ENCODE assay signal across 25 cellular contexts in genomic region chr5:169421677-169422076, GRCh38.
"Had no signal": no experiment of that assay in that cellular context is flagged by ENCODE, and none has a peak within 500 bp of the region (broad histone marks: within the 10 kb centered on the region; RNA-seq: fewer than 3 reads in every experiment).

No MANE protein-coding gene starts in this region.

- H3K9me3 Mint-ChIP-seq: activated naive CD8-positive, alpha-beta T cell treated with anti-CD3 and anti-CD28 coated beads for 36 hours; central memory CD8-positive, alpha-beta T cell; mesothelial cell of epicardium had no signal

- H3K4me1 Mint-ChIP-seq: activated naive CD8-positive, alpha-beta T cell treated with anti-CD3 and anti-CD28 coated beads for 36 hours; central memory CD8-positive, alpha-beta T cell; immature natural killer cell; mesothelial cell of epicardium; naive B cell had no signal

- H3K36me3 ChIP-seq: esophagus muscularis mucosa, neutrophil, right lobe of liver had no signal

- DNase-seq: activated CD4-positive, alpha-beta T cell treated with anti-CD3 and anti-CD28 coated beads for 4 hours; activated CD4-positive, alpha-beta T cell treated with anti-CD3 and anti-CD28 coated beads, Interleukin-2, amount 50 U/mL, for 4 hours; activated CD8-positive, alpha-beta memory T cell treated with anti-CD3 and anti-CD28 coated beads for 24 hours; activated effector memory CD4-positive, alpha-beta T cell treated with Interleukin-2 at 50 U/mL for 16 hours; activated naive CD4-positive, alpha-beta T cell treated with Interleukin-2 at 50 U/mL for 16 hours; activated naive CD8-positive, alpha-beta T cell treated with anti-CD3 and anti-CD28 coated beads for 36 hours; dermis blood vessel endothelial cell; effector CD4-positive, alpha-beta T cell; head of caudate nucleus; hypothalamus; immature natural killer cell; naive B cell; nephron progenitor cell; right lobe of liver; stimulated activated CD4-positive, alpha-beta T cell treated with anti-CD3 and anti-CD28 coated beads, Interleukin-12 subunit alpha, Interleukin-12 subunit beta, amount 100 ng/mL, for 4 hours; stimulated activated CD4-positive, alpha-beta T cell treated with anti-CD3 and anti-CD28 coated beads, Interleukin-4, amount 100 ng/mL, for 1 hour; stimulated activated naive CD8-positive, alpha-beta T cell treated with anti-CD3 and anti-CD28 coated beads, Interleukin-15, Interleukin-2, amounts not matched to agents 100 U/mL and 50 U/mL, for 24 hours; testis; trophoblast cell had no signal

- H3K9me3 ChIP-seq: esophagus muscularis mucosa, neutrophil, right lobe of liver, testis had no signal

- H3K27me3 ChIP-seq: esophagus muscularis mucosa, neutrophil, right lobe of liver, testis had no signal

- H3K4me3 Mint-ChIP-seq: activated naive CD8-positive, alpha-beta T cell treated with anti-CD3 and anti-CD28 coated beads for 36 hours; central memory CD8-positive, alpha-beta T cell; immature natural killer cell; mesothelial cell of epicardium; naive B cell; nephron progenitor cell had no signal

- H3K4me3 ChIP-seq: esophagus muscularis mucosa, right lobe of liver, skin epidermis, testis had no signal

- H3K27me3 Mint-ChIP-seq: activated naive CD8-positive, alpha-beta T cell treated with anti-CD3 and anti-CD28 coated beads for 36 hours had no signal

- H3K36me3 Mint-ChIP-seq: activated naive CD8-positive, alpha-beta T cell treated with anti-CD3 and anti-CD28 coated beads for 36 hours; immature natural killer cell; mesothelial cell of epicardium; naive B cell had no signal

- H3K27ac ChIP-seq: esophagus muscularis mucosa, neutrophil, right lobe of liver, skin epidermis, testis, VCaP had no signal

- H3K27ac Mint-ChIP-seq: activated naive CD8-positive, alpha-beta T cell treated with anti-CD3 and anti-CD28 coated beads for 36 hours; immature natural killer cell; mesothelial cell of epicardium; naive B cell; nephron progenitor cell had no signal

- ATAC-seq: right lobe of liver; stimulated activated naive CD8-positive, alpha-beta T cell treated with anti-CD3 and anti-CD28 coated beads, Interleukin-15, Interleukin-2, amounts not matched to agents 100 U/mL and 50 U/mL, for 24 hours had no signal

- H3K4me1 ChIP-seq: right lobe of liver, testis had no signal
